In the genomic region with DNA sequence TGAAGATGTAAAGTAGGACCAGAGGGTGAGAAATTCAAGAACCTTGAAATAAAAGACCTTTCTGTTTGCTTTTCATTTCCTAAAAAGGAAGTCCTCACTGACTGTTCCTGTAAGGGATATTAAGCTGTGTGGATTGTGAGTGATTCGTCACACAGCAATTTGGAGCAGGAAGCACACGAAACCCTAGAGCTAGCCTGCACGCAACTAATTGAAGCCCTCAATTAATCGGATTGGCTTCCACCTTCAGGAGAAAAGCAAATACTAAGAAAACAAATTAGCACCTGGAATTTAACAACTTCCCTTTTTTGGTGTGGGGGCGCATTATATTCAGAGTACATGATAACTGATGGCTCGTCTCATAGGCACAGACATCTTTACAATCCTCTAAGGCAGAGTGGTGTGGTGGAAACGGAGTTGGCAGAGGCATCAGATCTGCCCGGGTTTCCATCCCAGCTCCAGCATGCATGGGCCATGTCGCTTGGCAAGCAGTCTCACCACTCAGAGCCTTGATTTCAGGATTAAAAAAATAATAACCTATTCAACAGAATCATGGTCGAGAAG, we compare ENCODE assay signal across 8 cellular contexts.
A peak's percentile ranks its signal among the peaks of the same experiment; 100 is the strongest.
DNase-seq lines count a peak whose midpoint lies in the region; TF ChIP-seq lines count a peak whose summit lies in the region.
"Had no signal": no experiment of that assay in that cellular context is flagged by ENCODE, and none has a peak within 500 bp of the region (broad histone marks: within the 10 kb centered on the region; RNA-seq: fewer than 3 reads in every experiment).

No MANE protein-coding gene starts in this region.

- POLR2A ChIA-PET in CD4-positive, alpha-beta memory T cell (lab: Charles Lee; ENCODE audit: partially characterized antibody): no interaction called here

- no peak overlapping the region for H3K18ac ChIP-seq in H9 (ENCODE audit: insufficient read length, low read depth, low read length)

- peak overlapping the region; percentile 82 for H3K9ac ChIP-seq in smooth muscle cell (ENCODE audit: low read depth)
- no peak overlapping the region for H3K9ac ChIP-seq in H9 (ENCODE audit: extremely low read depth, insufficient read length, low read length)

- H2AFZ ChIP-seq in smooth muscle cell (ENCODE audit: low read depth) (no peak overlapping the region), H9 (ENCODE audit: low read length) (no peak overlapping the region)

- no peaks in the 10 kb centered on the region for H3F3A ChIP-seq in smooth muscle cell (ENCODE audit: low read depth)

- WGBS in smooth muscle cell (ENCODE audit: low lambda C conversion rate): 37% methylated on average over 10 of the region's 10 CpGs
- no CpG with 5 or more reads among the region's 10 CpGs for WGBS in H9 (ENCODE audit: extremely low coverage, insufficient read length, low lambda C conversion rate)

- H3K27ac ChIP-seq in smooth muscle cell (ENCODE audit: low read depth) (peak overlapping the region; percentile 93), H9 (ENCODE audit: insufficient read length, low read depth, low read length) (no peak overlapping the region)
- H3K27ac ChIP-seq in CD4-positive, alpha-beta memory T cell (ENCODE audit: low read depth, low read length): no peak overlapping the region
- H3K27ac ChIP-seq: adrenal gland had no signal

- H3K23me2 ChIP-seq in H9 (ENCODE audit: insufficient read length, low read depth, low read length, poor library complexity, severe bottlenecking): no peaks in the 10 kb centered on the region

- no peak overlapping the region for H4K91ac ChIP-seq in H9 (ENCODE audit: insufficient read length, low read depth, low read length)

- no peak overlapping the region for H2BK120ac ChIP-seq in H9 (ENCODE audit: low read depth, low read length, poor library complexity, severe bottlenecking)

- peaks cover 3% of the 10 kb centered on the region for H3K4me1 ChIP-seq in smooth muscle cell (ENCODE audit: low read depth)
- H3K4me1 ChIP-seq in CD4-positive, alpha-beta memory T cell (ENCODE audit: insufficient read depth, low read length): no peaks in the 10 kb centered on the region
- H3K4me1 ChIP-seq in H9 (ENCODE audit: insufficient read depth, low read length): peaks cover 9% of the 10 kb centered on the region; the same call in 1 of the 2 replicates
- H3K4me1 ChIP-seq: adrenal gland had no signal

- H3K4me3 ChIP-seq in smooth muscle cell: no peak overlapping the region
- H3K4me3 ChIP-seq in CD4-positive, alpha-beta memory T cell (ENCODE audit: low read length in 2 of 2): no peak overlapping the region
- H3K4me3 ChIP-seq: adrenal gland had no signal

- intact Hi-C loops in CD4-positive, alpha-beta memory T cell (cut with micrococcal nuclease): loop anchor here (1.0 to 10.0 kb wide), 4 partner anchors 133 to 677 kb away; no protein-coding TSS in a partner anchor

- H3K36me3 Mint-ChIP-seq in CD4-positive, alpha-beta memory T cell: no peaks in the 10 kb centered on the region
- H3K36me3 Mint-ChIP-seq in H9 (ENCODE audit: insufficient read depth in 1 of 3, low read depth in 3 of 3): no peaks in the 10 kb centered on the region

- H2BK15ac ChIP-seq in H9 (ENCODE audit: low read depth, low read length): no peak overlapping the region

- CTCF ChIA-PET in CD4-positive, alpha-beta memory T cell (lab: Charles Lee; ENCODE audit: partially characterized antibody): interaction anchor here (0.7 to 11.1 kb wide), 22 partner anchors 8 to 788 kb away, joined by 3 to 137 read pairs (median 4); no protein-coding TSS in a partner anchor

- peak; percentile 95 for DNase-seq in HCEC 1CT
- DNase-seq in NCI-H82 (lab: John Stamatoyannopoulos, UW): peak; percentile 47
- DNase-seq in fibroblast of gingiva (ENCODE audit: low read depth): peak; percentile 68
- DNase-seq in smooth muscle cell (lab: John Stamatoyannopoulos, UW; ENCODE audit: unreplicated experiment): no peak
- DNase-seq in NCI-H187 (lab: John Stamatoyannopoulos, UW): no peak
- no peak for DNase-seq in CD4-positive, alpha-beta memory T cell
- no peak for DNase-seq in H9

- peaks cover 3 to 12% of the 10 kb centered on the region in 2 donors for H3K27me3 Mint-ChIP-seq in CD4-positive, alpha-beta memory T cell
- peaks cover 36% of the 10 kb centered on the region for H3K27me3 Mint-ChIP-seq in H9 (ENCODE audit: low read depth)

- no peak overlapping the region for H2BK20ac ChIP-seq in H9 (ENCODE audit: low read depth, low read length, poor library complexity, severe bottlenecking)

- H3T11ph ChIP-seq in H9 (ENCODE audit: low read length): no peak overlapping the region

- H3K9me3 Mint-ChIP-seq in CD4-positive, alpha-beta memory T cell: no peaks in the 10 kb centered on the region
- H3K9me3 Mint-ChIP-seq in H9: no peaks in the 10 kb centered on the region

- H2BK12ac ChIP-seq in H9 (ENCODE audit: insufficient read length, low read depth, low read length): no peak overlapping the region

- no peak overlapping the region for H3K56ac ChIP-seq in H9 (ENCODE audit: insufficient read length, low read depth, low read length)

- no peak overlapping the region for H3K23ac ChIP-seq in H9 (ENCODE audit: insufficient read length, low read depth, low read length)

- H3K79me1 ChIP-seq in H9 (ENCODE audit: insufficient read depth, low read depth, low read length, poor library complexity, severe bottlenecking): no peaks in the 10 kb centered on the region

- H4K5ac ChIP-seq in H9 (ENCODE audit: insufficient read length, low read depth, low read length): no peak overlapping the region

- no peak overlapping the region for H4K8ac ChIP-seq in H9 (replicated peaks; ENCODE audit: insufficient read length, low read depth, low read length)

- H3K14ac ChIP-seq in H9 (ENCODE audit: insufficient read depth, low read length): no peak overlapping the region

- peaks cover 0 to 4% (median 1%) of the 10 kb centered on the region in 4 donors for H3K4me1 Mint-ChIP-seq in CD4-positive, alpha-beta memory T cell
- H3K4me1 Mint-ChIP-seq in H9: peaks cover 25 to 28% of the 10 kb centered on the region in 2 experiments

- H3K27me3 ChIP-seq in smooth muscle cell (ENCODE audit: low read depth) (no peaks in the 10 kb centered on the region), H9 (ENCODE audit: insufficient read depth, low read length) (no peaks in the 10 kb centered on the region; the same call in 1 of the 2 replicates)
- no peaks in the 10 kb centered on the region for H3K27me3 ChIP-seq in CD4-positive, alpha-beta memory T cell (ENCODE audit: insufficient read depth, low read length)
- H3K27me3 ChIP-seq: adrenal gland had no signal

- peak overlapping the region in 1 of 8 donors; percentile 29 for H3K4me3 Mint-ChIP-seq in CD4-positive, alpha-beta memory T cell
- no peak overlapping the region for H3K4me3 Mint-ChIP-seq in H9

- TF ChIP-seq CTCF in smooth muscle cell (IDR thresholded peaks at IDR 0.05; ENCODE audit: borderline replicate concordance, insufficient read depth, poor library complexity, severe bottlenecking) (no peak), H9 (conservative IDR thresholded peaks at IDR 0.05) (no peak)

- H3K4me2 ChIP-seq in smooth muscle cell (peak overlapping the region; percentile 60), H9 (ENCODE audit: insufficient read depth, insufficient read length, low read length) (no peak overlapping the region)

- no peak overlapping the region for H3K4ac ChIP-seq in H9 (ENCODE audit: low read depth, low read length)

- H3K9me3 ChIP-seq in smooth muscle cell (replicated peaks; ENCODE audit: low read depth) (no peaks in the 10 kb centered on the region), H9 (ENCODE audit: control insufficient read depth, low read depth, low read length) (no peaks in the 10 kb centered on the region)
- no peaks in the 10 kb centered on the region for H3K9me3 ChIP-seq in CD4-positive, alpha-beta memory T cell (ENCODE audit: control insufficient read depth in 1 of 2, low read length in 2 of 2)
- H3K9me3 ChIP-seq: adrenal gland had no signal

- H2BK5ac ChIP-seq in H9 (ENCODE audit: insufficient read length, low read length): no peak overlapping the region

- no peaks in the 10 kb centered on the region for H3K79me2 ChIP-seq in smooth muscle cell (ENCODE audit: low read depth)
- H3K79me2 ChIP-seq in H9 (ENCODE audit: insufficient read depth, low read length): no peaks in the 10 kb centered on the region

- H2AK5ac ChIP-seq in H9 (ENCODE audit: insufficient read length, low read length): no peak overlapping the region

- H4K20me1 ChIP-seq in smooth muscle cell (ENCODE audit: low read depth) (no peaks in the 10 kb centered on the region), H9 (ENCODE audit: control insufficient read depth, insufficient read depth, insufficient read length) (no peaks in the 10 kb centered on the region)

- no peaks in the 10 kb centered on the region for H3K36me3 ChIP-seq in smooth muscle cell (ENCODE audit: low read depth)
- no peaks in the 10 kb centered on the region for H3K36me3 ChIP-seq in CD4-positive, alpha-beta memory T cell (ENCODE audit: insufficient read depth, low read length)
- H3K36me3 ChIP-seq: adrenal gland had no signal

- no peak overlapping the region for H3K27ac Mint-ChIP-seq in CD4-positive, alpha-beta memory T cell
- no peak overlapping the region for H3K27ac Mint-ChIP-seq in H9

Comparison
In these comparisons a context has a peak if more than half of its experiments do, and no peak if none do; other contexts are left out.
1. DNase-seq: peak in HCEC 1CT (single experiment), NCI-H82 (single experiment) and fibroblast of gingiva (single experiment); none in smooth muscle cell (single experiment), NCI-H187 (0 of 2), CD4-positive, alpha-beta memory T cell (0 of 5) and H9 (single experiment).